ENCODE assay signal across 9 cellular contexts in genomic region chr11:19345848-19346681, GRCh38.
DNase-seq lines count a peak whose midpoint lies in the region; ATAC-seq, FAIRE-seq and TF ChIP-seq lines count a peak whose summit lies in the region.
"Had no signal": no experiment of that assay in that cellular context is flagged by ENCODE, and none has a peak within 500 bp of the region (broad histone marks: within the 10 kb centered on the region; RNA-seq: fewer than 3 reads in every experiment).

No MANE protein-coding gene starts in this region.

- ATAC-seq in HG02870 (IDR thresholded peaks at IDR 0.05; ENCODE audit: unreplicated experiment): peak; percentile 28
- ATAC-seq in WTC11: peak; percentile 25
- peak; percentile 58 to 71 for ATAC-seq in right cardiac atrium
- no peak for ATAC-seq in activated CD4-positive, CD25-positive, alpha-beta regulatory T cell treated with anti-CD3 and anti-CD28 coated beads, Interleukin-2, amount 50 U/mL, for 24 hours

- H3K4me3 Mint-ChIP-seq in WTC11 (peak overlapping the region; percentile 65), CD14-positive monocyte (peak overlapping the region in 1 of 2 donors; percentile 82)
- H3K4me3 Mint-ChIP-seq: T-helper 1 cell treated with Interleukin-12 subunit alpha and Interleukin-12 subunit beta and Interleukin-4 antibody, amounts not matched to agents 30 μg/mL and 1 μg/mL, for 36 hours had no signal

- CTCF ChIA-PET in WTC11 (lab: Charles Lee): interaction anchor here (0.5 to 2.5 kb wide), 5 partner anchors 10 to 86 kb away, joined by 3 to 8 read pairs (median 3); no protein-coding TSS in a partner anchor

- DNase-seq in GM12891 (ENCODE audit: insufficient read length, low spot score) (peak; percentile 47), WTC11 (ENCODE audit: low spot score) (peak; percentile 39), right cardiac atrium (peak; percentile 31 to 75 (median 71)), skeletal muscle cell (ENCODE audit: low read depth) (peak; percentile 47), CD14-positive monocyte (ENCODE audit: low spot score) (no peak), MG63 (no peak)

- H3K27me3 Mint-ChIP-seq in WTC11 (ENCODE audit: low read depth) (peaks cover 81% of the 10 kb centered on the region), CD14-positive monocyte (ENCODE audit: low read depth in 3 of 3) (peaks cover 66 to 79% (median 76%) of the 10 kb centered on the region in 3 donors)

- H3K4me3 ChIP-seq in right cardiac atrium (ENCODE audit: low read length) (peak overlapping the region; percentile 32), skeletal muscle cell (ENCODE audit: low read depth, low read length) (peak overlapping the region; percentile 74), MG63 (no peak overlapping the region)

- H3K9me3 ChIP-seq in right cardiac atrium (ENCODE audit: control insufficient read depth, low read length) (no peaks in the 10 kb centered on the region), MG63 (no peaks in the 10 kb centered on the region)

- peak; percentile 90 for FAIRE-seq in GM12891 (lab: Jason Lieb, UNC)

- no peak for TF ChIP-seq CTCF in WTC11 (IDR thresholded peaks at IDR 0.05)
- TF ChIP-seq CTCF in CD14-positive monocyte (IDR thresholded peaks at IDR 0.05): no peak

- H3K4me1 ChIP-seq in right cardiac atrium (ENCODE audit: control insufficient read depth, insufficient read depth, low read length): peaks cover 8% of the 10 kb centered on the region

- POLR2A ChIA-PET in WTC11 (lab: Charles Lee): no interaction called here

- H3K27ac Mint-ChIP-seq in WTC11: no peak overlapping the region
- H3K27ac Mint-ChIP-seq in CD14-positive monocyte: no peak overlapping the region
- H3K27ac Mint-ChIP-seq: T-helper 1 cell treated with Interleukin-12 subunit alpha and Interleukin-12 subunit beta and Interleukin-4 antibody, amounts not matched to agents 30 μg/mL and 1 μg/mL, for 36 hours had no signal

- TF ChIP-seq POLR2A in GM12891 (IDR thresholded peaks at IDR 0.05; ENCODE audit: low read depth, low read length): no peak

- H3K4me1 Mint-ChIP-seq in WTC11: peaks cover 17% of the 10 kb centered on the region
- H3K4me1 Mint-ChIP-seq in CD14-positive monocyte: no peaks in the 10 kb centered on the region

- intact Hi-C loops in right cardiac atrium (cut with DNase I) (no loop called here), CD14-positive monocyte (cut with micrococcal nuclease) (no loop called here)

- 4% methylated on average over 54 of the region's 54 CpGs for WGBS in right cardiac atrium

- no peaks in the 10 kb centered on the region for H3K27me3 ChIP-seq in right cardiac atrium (ENCODE audit: control insufficient read depth, insufficient read depth)
- peaks cover 22% of the 10 kb centered on the region for H3K27me3 ChIP-seq in MG63

- no peak overlapping the region for H3K27ac ChIP-seq in right cardiac atrium (ENCODE audit: low read length)

- no peaks in the 10 kb centered on the region for H3K36me3 ChIP-seq in MG63

- H3K36me3 Mint-ChIP-seq in WTC11: no peaks in the 10 kb centered on the region
- no peaks in the 10 kb centered on the region for H3K36me3 Mint-ChIP-seq in CD14-positive monocyte

- H3K9me3 Mint-ChIP-seq in WTC11 (no peaks in the 10 kb centered on the region), CD14-positive monocyte (peaks cover 0 to 12% (median 3%) of the 10 kb centered on the region in 7 donors)
- H3K9me3 Mint-ChIP-seq: T-helper 1 cell treated with Interleukin-12 subunit alpha and Interleukin-12 subunit beta and Interleukin-4 antibody, amounts not matched to agents 30 μg/mL and 1 μg/mL, for 36 hours had no signal

TF ChIP-seq in GM12891, 5 proteins besides CTCF, POLR2A, EP300 and RAD21:
- TF ChIP-seq POLR2AphosphoS5 (IDR thresholded peaks at IDR 0.05; ENCODE audit: low read depth, low read length) (no peak), TAF1 (IDR thresholded peaks at IDR 0.05; ENCODE audit: low read depth, low read length) (no peak), POU2F2 (IDR thresholded peaks at IDR 0.05; ENCODE audit: low read depth, low read length) (no peak), PAX5 (IDR thresholded peaks at IDR 0.05; ENCODE audit: insufficient read depth, low read length, severe bottlenecking) (no peak), SPI1 (IDR thresholded peaks at IDR 0.05; ENCODE audit: low read depth, low read length) (no peak)

TF ChIP-seq in WTC11, 78 proteins besides CTCF, POLR2A, EP300 and RAD21:
- TF ChIP-seq FOXP1 (CRISPR knock-in tag; IDR thresholded peaks at IDR 0.05; ENCODE audit: borderline replicate concordance) (0 out of 2 replicates have a peak, but pooled peaks have one; percentile 31), ZSCAN18 (CRISPR knock-in tag; IDR thresholded peaks at IDR 0.05) (no peak), GABPB1 (CRISPR knock-in tag; IDR thresholded peaks at IDR 0.05) (no peak), RORB (CRISPR knock-in tag; IDR thresholded peaks at IDR 0.05) (no peak), ZNF532 (CRISPR knock-in tag; IDR thresholded peaks at IDR 0.05; ENCODE audit: borderline replicate concordance) (no peak)
TF ChIP-seq in WTC11: peak in this region for 1.

Comparison
In these comparisons a context has a peak if more than half of its experiments do, and no peak if none do; other contexts are left out.
1. DNase-seq: peak in GM12891 (single experiment), WTC11 (single experiment), right cardiac atrium (3 of 3) and skeletal muscle cell (single experiment); none in CD14-positive monocyte (single experiment) and MG63 (single experiment).
2. ATAC-seq: peak in HG02870 (single experiment), WTC11 (single experiment) and right cardiac atrium (2 of 2); none in activated CD4-positive, CD25-positive, alpha-beta regulatory T cell treated with anti-CD3 and anti-CD28 coated beads, Interleukin-2, amount 50 U/mL, for 24 hours (0 of 2).